ENCODE assay signal across 24 cellular contexts in the genomic region with DNA sequence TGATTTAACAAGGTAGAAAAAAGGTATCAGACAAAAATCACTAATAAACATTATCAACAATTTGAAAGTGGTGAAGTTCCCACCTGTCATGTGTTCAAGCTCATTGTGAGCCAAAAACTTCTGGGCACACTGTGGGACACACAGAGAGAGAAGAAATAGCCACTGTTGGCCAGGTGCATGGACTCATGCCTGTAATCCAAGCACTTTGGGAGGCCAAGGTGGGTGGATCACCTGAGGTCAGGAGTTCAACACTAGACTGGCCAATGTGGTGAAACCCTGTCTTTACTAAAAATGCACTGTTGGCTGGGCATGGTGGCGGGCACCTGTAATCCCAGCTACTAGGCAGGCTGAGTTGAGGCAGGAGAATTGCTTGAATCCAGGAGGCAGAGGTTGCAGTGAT.
DNase-seq lines count a peak whose midpoint lies in the region; ATAC-seq and TF ChIP-seq lines count a peak whose summit lies in the region.
"Had no signal": no experiment of that assay in that cellular context is flagged by ENCODE, and none has a peak within 500 bp of the region (broad histone marks: within the 10 kb centered on the region; RNA-seq: fewer than 3 reads in every experiment).

No MANE protein-coding gene starts in this region.

- DNase-seq in left lobe of liver (ENCODE audit: low spot score) = peak; percentile 55
- no peak for DNase-seq in nephron progenitor cell
- DNase-seq: 8988T; ACHN; AML-193; BE2C; C1 segment of cervical spinal cord; Caco-2; Calu3; CD4-positive, alpha-beta memory T cell; CD4-positive, alpha-beta T cell; CD4-positive, CD25-positive, alpha-beta regulatory T cell; CD8-positive, alpha-beta memory T cell; CD8-positive, alpha-beta T cell; COR-L47; DMS 273 treated with DMSO at 0.1 percent for 48 hours; DMS153; DMS79; DMS79 treated with DMSO at 0.1 percent for 48 hours; DND-41; EL had no signal

- peak; percentile 76 for ATAC-seq in left lobe of liver
- ATAC-seq: A549; CD8-positive, alpha-beta T cell had no signal

- no peaks in the 10 kb centered on the region for H3K36me3 Mint-ChIP-seq in nephron progenitor cell (ENCODE audit: low read depth)
- H3K36me3 Mint-ChIP-seq: CD14-positive monocyte; CD4-positive, alpha-beta memory T cell; CD4-positive, CD25-positive, alpha-beta regulatory T cell; CD8-positive, alpha-beta memory T cell; CD8-positive, alpha-beta T cell had no signal

- TF ChIP-seq CTCF in nephron progenitor cell (IDR thresholded peaks at IDR 0.05) = no peak

- H3K4me1 Mint-ChIP-seq in nephron progenitor cell = no peaks in the 10 kb centered on the region
- H3K4me1 Mint-ChIP-seq: B cell; CD14-positive monocyte; CD4-positive, alpha-beta memory T cell; CD4-positive, CD25-positive, alpha-beta regulatory T cell; CD8-positive, alpha-beta memory T cell had no signal

- H3K4me3 Mint-ChIP-seq in nephron progenitor cell = no peak overlapping the region
- H3K4me3 Mint-ChIP-seq: B cell; CD14-positive monocyte; CD4-positive, alpha-beta memory T cell; CD4-positive, alpha-beta T cell; CD4-positive, CD25-positive, alpha-beta regulatory T cell; CD8-positive, alpha-beta memory T cell; CD8-positive, alpha-beta T cell had no signal

- H3K27me3 Mint-ChIP-seq in nephron progenitor cell (ENCODE audit: low read depth, poor library complexity) = no peaks in the 10 kb centered on the region
- H3K27me3 Mint-ChIP-seq: B cell; CD4-positive, alpha-beta memory T cell; CD4-positive, alpha-beta T cell; CD4-positive, CD25-positive, alpha-beta regulatory T cell had no signal

- no peak overlapping the region for H3K27ac Mint-ChIP-seq in nephron progenitor cell
- H3K27ac Mint-ChIP-seq: B cell; CD14-positive monocyte; CD4-positive, alpha-beta memory T cell; CD4-positive, alpha-beta T cell; CD4-positive, CD25-positive, alpha-beta regulatory T cell; CD8-positive, alpha-beta memory T cell; CD8-positive, alpha-beta T cell had no signal

- H3K9me3 Mint-ChIP-seq in nephron progenitor cell = peaks cover 3% of the 10 kb centered on the region
